Comparison of ENCODE assay signal across 19 cellular contexts in genomic region chr11:18235394-18235926, GRCh38. TPM values are rescaled to one million over a fixed set of nuclear protein-coding genes. Genes with fewer than 3 reads are reported as not detected.
DNase-seq lines count a peak whose midpoint lies in the region; ATAC-seq and TF ChIP-seq lines count a peak whose summit lies in the region.
"Had no signal": no experiment of that assay in that cellular context is flagged by ENCODE, and none has a peak within 500 bp of the region (broad histone marks: within the 10 kb centered on the region; RNA-seq: fewer than 3 reads in every experiment).

No MANE protein-coding gene starts in this region.

- H3K23me2 ChIP-seq in H9 (ENCODE audit: insufficient read length, low read depth, low read length, poor library complexity, severe bottlenecking) = no peaks in the 10 kb centered on the region

- H2BK5ac ChIP-seq in H9 (ENCODE audit: insufficient read length, low read length) = no peak overlapping the region

- H2BK12ac ChIP-seq in H9 (ENCODE audit: insufficient read length, low read depth, low read length) = no peak overlapping the region

- no CpG with 5 or more reads among the region's 4 CpGs for WGBS in H9 (ENCODE audit: extremely low coverage, insufficient read length, low lambda C conversion rate)
- 51% methylated on average over 4 of the region's 4 CpGs for WGBS in right cardiac atrium
- 23% methylated on average over 4 of the region's 4 CpGs for WGBS in SK-N-SH (ENCODE audit: low lambda C conversion rate)

- no peak overlapping the region for H3K18ac ChIP-seq in H9 (ENCODE audit: insufficient read length, low read depth, low read length)

- H3K4me1 ChIP-seq in H9 (ENCODE audit: insufficient read depth, low read length) = no peaks in the 10 kb centered on the region
- H3K4me1 ChIP-seq in right cardiac atrium (ENCODE audit: control insufficient read depth, insufficient read depth, low read length) = no peaks in the 10 kb centered on the region
- H3K4me1 ChIP-seq in SK-N-SH (ENCODE audit: control insufficient read depth in 1 of 2, insufficient read depth in 2 of 2, low read depth in 1 of 2, low read length in 1 of 2) = no peaks in the 10 kb centered on the region

- H3F3A ChIP-seq in SK-N-SH (replicated peaks; ENCODE audit: insufficient read depth) = no peaks in the 10 kb centered on the region

- no peak overlapping the region for H4K8ac ChIP-seq in H9 (replicated peaks; ENCODE audit: insufficient read length, low read depth, low read length)

- H3K4ac ChIP-seq in H9 (ENCODE audit: low read depth, low read length) = no peak overlapping the region

- H3K27ac ChIP-seq in H9 (ENCODE audit: insufficient read length, low read depth, low read length) = no peak overlapping the region
- H3K27ac ChIP-seq in right cardiac atrium (ENCODE audit: low read length) = no peak overlapping the region
- H3K27ac ChIP-seq in SK-N-SH (ENCODE audit: low read depth in 2 of 2, low read length in 1 of 2) = no peak overlapping the region
- H3K27ac ChIP-seq: GM23248 had no signal

- H3K79me2 ChIP-seq in H9 (ENCODE audit: insufficient read depth, low read length) (no peaks in the 10 kb centered on the region), SK-N-SH (ENCODE audit: insufficient read depth) (no peaks in the 10 kb centered on the region)

- H3K27me3 Mint-ChIP-seq in H9 (ENCODE audit: low read depth) = peaks cover 14% of the 10 kb centered on the region

- H3K27me3 ChIP-seq in H9 (ENCODE audit: insufficient read depth, low read length) = no peaks in the 10 kb centered on the region
- H3K27me3 ChIP-seq in right cardiac atrium (ENCODE audit: control insufficient read depth, insufficient read depth) = no peaks in the 10 kb centered on the region
- peaks cover 13% of the 10 kb centered on the region; the same call in 1 of the 2 replicates for H3K27me3 ChIP-seq in SK-N-SH (ENCODE audit: insufficient read depth)

- intact Hi-C loops in left cardiac atrium (cut with DNase I) = no loop called here
- intact Hi-C loops in right cardiac atrium (cut with DNase I) = no loop called here

- H3K4me3 ChIP-seq in right cardiac atrium (ENCODE audit: low read length) (no peak overlapping the region), SK-N-SH (ENCODE audit: low read depth in 2 of 2, low read length in 1 of 2) (no peak overlapping the region)
- H3K4me3 ChIP-seq: GM23248 had no signal

- H2AFZ ChIP-seq in H9 (ENCODE audit: low read length) (peak overlapping the region; percentile 37), SK-N-SH (ENCODE audit: low read depth) (no peak overlapping the region)
- H2AFZ ChIP-seq: GM23248 had no signal

- H2BK15ac ChIP-seq in H9 (ENCODE audit: low read depth, low read length) = no peak overlapping the region

- no peak overlapping the region for H3K27ac Mint-ChIP-seq in H9
- H3K27ac Mint-ChIP-seq: CD14-positive monocyte had no signal

- no peaks in the 10 kb centered on the region for H3K36me3 ChIP-seq in SK-N-SH (replicated peaks in 1 of 2; ENCODE audit: control insufficient read depth in 1 of 2, insufficient read depth in 2 of 2, low read length in 1 of 2)

- TF ChIP-seq RAD21 in SK-N-SH (IDR thresholded peaks at IDR 0.05; ENCODE audit: low read length) = no peak

- H3K14ac ChIP-seq in H9 (ENCODE audit: insufficient read depth, low read length) = no peak overlapping the region

- H3K36me3 Mint-ChIP-seq in H9 (ENCODE audit: insufficient read depth in 1 of 3, low read depth in 3 of 3) = no peaks in the 10 kb centered on the region
- H3K36me3 Mint-ChIP-seq: CD14-positive monocyte had no signal

- no peaks in the 10 kb centered on the region for H3K9me2 ChIP-seq in SK-N-SH

- DNase-seq in H9 (no peak), NCI-H69 (lab: John Stamatoyannopoulos, UW) (peak; percentile 16), left lobe of liver (ENCODE audit: low spot score) (no peak), retina (peak; percentile 20), left cardiac atrium (no peak), right cardiac atrium (no peak), SK-N-SH (no peak)
- DNase-seq: AML-193, DMS79, GM23248, KBM-7, NCI-H1694 treated with DMSO at 0.1 percent for 48 hours, NCI-H446 treated with DMSO at 0.1 percent for 48 hours, PC-3, RPMI8226, SHP77 treated with DMSO at 0.1 percent for 48 hours, T-helper 1 cell had no signal

- H4K5ac ChIP-seq in H9 (ENCODE audit: insufficient read length, low read depth, low read length) = no peak overlapping the region

- no peak overlapping the region for H3K4me3 Mint-ChIP-seq in H9
- H3K4me3 Mint-ChIP-seq: CD14-positive monocyte had no signal

- H3K9me3 ChIP-seq in H9 (ENCODE audit: control insufficient read depth, low read depth, low read length) = no peaks in the 10 kb centered on the region
- no peaks in the 10 kb centered on the region for H3K9me3 ChIP-seq in right cardiac atrium (ENCODE audit: control insufficient read depth, low read length)
- no peaks in the 10 kb centered on the region for H3K9me3 ChIP-seq in SK-N-SH

- no peaks in the 10 kb centered on the region for H3K9me3 Mint-ChIP-seq in H9
- H3K9me3 Mint-ChIP-seq: CD14-positive monocyte had no signal

- no peak overlapping the region for H2BK20ac ChIP-seq in H9 (ENCODE audit: low read depth, low read length, poor library complexity, severe bottlenecking)

- no peaks in the 10 kb centered on the region for H3K79me1 ChIP-seq in H9 (ENCODE audit: insufficient read depth, low read depth, low read length, poor library complexity, severe bottlenecking)

- CTCF ChIA-PET in SK-N-SH (lab: Yijun Ruan, JAX) = interaction anchor here (1.7 to 2.1 kb wide), 2 partner anchors 8 to 10 kb away, joined by 5 to 10 read pairs; no protein-coding TSS in a partner anchor

- no peak overlapping the region for H3K56ac ChIP-seq in H9 (ENCODE audit: insufficient read length, low read depth, low read length)

- no peak for TF ChIP-seq EP300 in SK-N-SH (IDR thresholded peaks at IDR 0.05; ENCODE audit: borderline replicate concordance in 1 of 2, low read depth in 1 of 2, low read length in 1 of 2)

- H3K9ac ChIP-seq in H9 (ENCODE audit: extremely low read depth, insufficient read length, low read length) = no peak overlapping the region
- no peak overlapping the region for H3K9ac ChIP-seq in SK-N-SH
- H3K9ac ChIP-seq: GM23248 had no signal

- TF ChIP-seq CTCF in H9 (conservative IDR thresholded peaks at IDR 0.05) (no peak), SK-N-SH (IDR thresholded peaks at IDR 0.05) (no peak)

- no peaks in the 10 kb centered on the region for H3K4me1 Mint-ChIP-seq in H9
- H3K4me1 Mint-ChIP-seq: CD14-positive monocyte had no signal

- no peaks in the 10 kb centered on the region for H4K20me1 ChIP-seq in H9 (ENCODE audit: control insufficient read depth, insufficient read depth, insufficient read length)
- no peaks in the 10 kb centered on the region for H4K20me1 ChIP-seq in SK-N-SH (ENCODE audit: insufficient read depth)

- POLR2A ChIA-PET in SK-N-SH (lab: Yijun Ruan, JAX) = no interaction called here

- H2BK120ac ChIP-seq in H9 (ENCODE audit: low read depth, low read length, poor library complexity, severe bottlenecking) = no peak overlapping the region

- ATAC-seq in left lobe of liver = peak; percentile 12
- no peak for ATAC-seq in left cardiac atrium
- ATAC-seq in right cardiac atrium = no peak
- ATAC-seq: HCT116, PC-3 had no signal

- no peak overlapping the region for H3K23ac ChIP-seq in H9 (ENCODE audit: insufficient read length, low read depth, low read length)

- H4K91ac ChIP-seq in H9 (ENCODE audit: insufficient read length, low read depth, low read length) = no peak overlapping the region

- no peak overlapping the region for H3T11ph ChIP-seq in H9 (ENCODE audit: low read length)

- H3K4me2 ChIP-seq in H9 (ENCODE audit: insufficient read depth, insufficient read length, low read length) (no peak overlapping the region), SK-N-SH (no peak overlapping the region)

- H2AK5ac ChIP-seq in H9 (ENCODE audit: insufficient read length, low read length) = no peak overlapping the region

TF ChIP-seq in SK-N-SH, 30 proteins besides CTCF, POLR2A, EP300 and RAD21 (continues in another document):
- no peak for TF ChIP-seq YY1 (IDR thresholded peaks at IDR 0.05; ENCODE audit: low read depth)
- TF ChIP-seq ZBTB33 (IDR thresholded peaks at IDR 0.05; ENCODE audit: borderline replicate concordance, low read depth) = no peak
- no peak for TF ChIP-seq EZH2phosphoT487 (IDR thresholded peaks at IDR 0.05; ENCODE audit: borderline replicate concordance, low read depth)

RNA-seq across cellular contexts. Expression of gene SAA4, which starts 1.1 kb away (rescaled TPM):
- total RNA-seq in H9 (2021) (not detected in 2 replicates), left lobe of liver (738 TPM), left cardiac atrium (under 1 TPM in 1 of 2 donors, not detected in 1; 0.94 TPM), right cardiac atrium (not detected)
- polyA plus RNA-seq in right cardiac atrium (not detected), SK-N-SH (2012; rRNA removed) (not detected in 2 replicates)
- not detected in 2 replicates for polyA plus RNA-seq in SK-N-SH (2012; cell fraction: cytosol; rRNA removed)
- not detected in 2 replicates for polyA plus RNA-seq in SK-N-SH (2012; cell fraction: nucleus; rRNA removed)
- total RNA-seq: GM23248, PC-3 had no signal
- polyA plus RNA-seq: CD14-positive monocyte, GM23248 had no signal

RNA-seq across cellular contexts. Expression of gene SAA2, which starts 13.0 kb away (rescaled TPM):
- total RNA-seq in H9 (2021) = not detected in 2 replicates
- total RNA-seq in left lobe of liver = 26,068 TPM
- 100 to 1,000 TPM in 1 of 2 donors, 10 to 100 TPM in 1; 45.8 to 223 TPM for total RNA-seq in left cardiac atrium
- 1 to 10 TPM in 1 of 4 donors, under 1 TPM in 2, not detected in 1; 0.59 to 5.5 (median 0.97) TPM for total RNA-seq in right cardiac atrium
- polyA plus RNA-seq in right cardiac atrium = 14.9 TPM
- not detected in 2 replicates for polyA plus RNA-seq in SK-N-SH (2012; rRNA removed)
- 0.04 TPM in 1 of 2 replicates, not detected in the other for polyA plus RNA-seq in SK-N-SH (2012; cell fraction: cytosol; rRNA removed)
- polyA plus RNA-seq in SK-N-SH (2012; cell fraction: nucleus; rRNA removed) = not detected in 2 replicates
- total RNA-seq: GM23248, PC-3 had no signal
- polyA plus RNA-seq: CD14-positive monocyte, GM23248 had no signal

RNA-seq across cellular contexts. Expression of gene SAA1, which starts 30.6 kb away (rescaled TPM):
- total RNA-seq in H9 (2021) (not detected in 2 replicates), left lobe of liver (34,062 TPM), left cardiac atrium (100 to 1,000 TPM; 233 to 552 TPM), right cardiac atrium (10 to 100 TPM in 1 of 4 donors, 1 to 10 TPM in 2, not detected in 1; 2.2 to 24.8 (median 2.4) TPM)
- polyA plus RNA-seq in right cardiac atrium (106 TPM), SK-N-SH (2012; rRNA removed) (not detected in 2 replicates)
- polyA plus RNA-seq in SK-N-SH (2012; cell fraction: cytosol; rRNA removed) = not detected in 2 replicates
- not detected in 2 replicates for polyA plus RNA-seq in SK-N-SH (2012; cell fraction: nucleus; rRNA removed)
- total RNA-seq: GM23248, PC-3 had no signal
- polyA plus RNA-seq: CD14-positive monocyte, GM23248 had no signal

Comparison
In these comparisons a context has a peak if more than half of its experiments do, and no peak if none do; other contexts are left out.
1. DNase-seq: peak in NCI-H69 (single experiment) and retina (single experiment); none in H9 (single experiment), left lobe of liver (single experiment), left cardiac atrium (single experiment), right cardiac atrium (0 of 3) and SK-N-SH (single experiment).
2. RNA of gene SAA4, which starts 1.1 kb away (total RNA-seq): 738 TPM in left lobe of liver (single experiment); 0.94 TPM in left cardiac atrium, not detected in H9 and not detected in right cardiac atrium; every median in the first group is over 100 times any median in the second.
3. RNA of gene SAA2, which starts 13.0 kb away (total RNA-seq): 26,068 TPM in left lobe of liver (single experiment); 45.8 to 223 TPM in left cardiac atrium, 0.59 to 5.5 TPM in right cardiac atrium and not detected in H9; every median in the first group is over 100 times any median in the second.
4. RNA of gene SAA1, which starts 30.6 kb away (total RNA-seq): 34,062 TPM in left lobe of liver (single experiment); 233 to 552 TPM in left cardiac atrium, 2.2 to 24.8 TPM in right cardiac atrium and not detected in H9; every median in the first group is over 10 times any median in the second.